ENCODE assay signal across 1 cellular context in the genomic region with DNA sequence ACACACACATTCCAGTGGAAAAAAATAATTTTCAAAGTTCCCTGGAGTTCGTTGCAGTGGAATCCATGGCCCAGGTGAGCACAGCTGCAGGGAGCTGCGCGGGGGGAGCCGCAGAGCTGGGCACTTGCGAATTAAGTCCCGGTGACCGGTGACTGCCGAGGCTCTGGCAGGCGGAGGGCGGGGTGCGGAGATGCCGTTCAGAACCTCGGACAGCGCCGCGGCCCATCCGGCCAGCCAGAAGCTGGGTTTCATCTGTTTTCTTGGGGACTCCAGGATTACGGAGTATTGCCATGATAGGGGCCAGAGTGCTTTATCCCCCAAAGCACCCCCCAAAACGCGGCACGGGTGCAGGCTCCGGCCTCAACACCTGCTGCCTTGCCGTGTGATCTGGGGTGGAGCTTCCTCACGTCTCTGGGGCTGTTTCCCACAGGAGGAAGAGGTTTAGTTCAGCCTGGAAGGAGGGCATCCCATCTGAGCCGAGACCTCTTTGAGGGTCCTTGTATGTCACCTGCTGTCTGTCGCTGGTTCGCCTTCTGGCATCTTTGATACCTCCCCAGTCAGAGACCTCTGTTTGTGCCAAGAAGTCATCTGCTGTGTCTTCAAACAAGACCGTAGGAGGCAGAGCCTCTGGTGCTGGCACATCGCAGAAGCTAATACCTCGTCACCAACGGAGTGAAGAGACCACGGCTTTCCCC.
TF ChIP-seq lines count a peak whose summit lies in the region.

No MANE protein-coding gene starts in this region.

TF ChIP-seq in HepG2, 621 proteins besides CTCF, POLR2A, EP300 and RAD21 (continued from another document and continues in another):
- TF ChIP-seq ZBTB33 (CRISPR knock-in tag; IDR thresholded peaks at IDR 0.05) (no peak), GTF3A (CRISPR knock-in tag; conservative IDR thresholded peaks at IDR 0.05) (no peak), ZNF10 (CRISPR knock-in tag; IDR thresholded peaks at IDR 0.05; ENCODE audit: borderline replicate concordance, low read depth) (no peak), ZMYM4 (CRISPR knock-in tag; IDR thresholded peaks at IDR 0.05) (0 out of 2 replicates have a peak, but pooled peaks have one; percentile 29), ARNTL (CRISPR knock-in tag; IDR thresholded peaks at IDR 0.05) (no peak), SP5 (CRISPR knock-in tag; IDR thresholded peaks at IDR 0.05; ENCODE audit: borderline replicate concordance, low read depth) (no peak), ZNF589 (CRISPR knock-in tag; conservative IDR thresholded peaks at IDR 0.05) (0 out of 2 replicates have a peak, but pooled peaks have one; percentile 75), SOX5 (CRISPR knock-in tag; IDR thresholded peaks at IDR 0.05; ENCODE audit: borderline replicate concordance) (peak; percentile 41; the same call in 1 of the 2 replicates), ZNF33B (CRISPR knock-in tag; IDR thresholded peaks at IDR 0.05) (no peak), SOX6 (IDR thresholded peaks at IDR 0.05) (no peak), SOX6 (CRISPR knock-in tag; IDR thresholded peaks at IDR 0.05) (no peak), LBX2 (CRISPR knock-in tag; IDR thresholded peaks at IDR 0.05; ENCODE audit: borderline replicate concordance) (no peak; the same call in 1 of the 2 replicates), PLRG1 (conservative IDR thresholded peaks at IDR 0.05) (no peak), KLF6 (CRISPR knock-in tag; IDR thresholded peaks at IDR 0.05) (peak; percentile 94), MAF1 (CRISPR knock-in tag; IDR thresholded peaks at IDR 0.05; ENCODE audit: borderline replicate concordance) (0 out of 2 replicates have a peak, but pooled peaks have one; percentile 74), XBP1 (CRISPR knock-in tag; IDR thresholded peaks at IDR 0.05) (peak; percentile 75; the same call in 1 of the 2 replicates), ZKSCAN1 (IDR thresholded peaks at IDR 0.05; ENCODE audit: low read length) (no peak), ZNF335 (CRISPR knock-in tag; IDR thresholded peaks at IDR 0.05) (0 out of 2 replicates have a peak, but pooled peaks have one; percentile 42), KDM1A (CRISPR knock-in tag; IDR thresholded peaks at IDR 0.05) (no peak), ZNF282 (IDR thresholded peaks at IDR 0.05; ENCODE audit: partially characterized antibody) (no peak), SATB2 (CRISPR knock-in tag; IDR thresholded peaks at IDR 0.05) (peak; percentile 67; the same call in 1 of the 2 replicates), ZNF225 (CRISPR knock-in tag; IDR thresholded peaks at IDR 0.05) (peak; percentile 49; the same call in 1 of the 2 replicates), CBFB (CRISPR knock-in tag; IDR thresholded peaks at IDR 0.05) (no peak), SIX4 (CRISPR knock-in tag; IDR thresholded peaks at IDR 0.05) (peak; percentile 67; the same call in 1 of the 2 replicates), YEATS4 (CRISPR knock-in tag; IDR thresholded peaks at IDR 0.05; ENCODE audit: borderline replicate concordance) (no peak), ZNF230 (CRISPR knock-in tag; IDR thresholded peaks at IDR 0.05) (no peak), ZNF264 (CRISPR knock-in tag; IDR thresholded peaks at IDR 0.05) (peak; percentile 69; the same call in 1 of the 2 replicates), ZNF160 (CRISPR knock-in tag; IDR thresholded peaks at IDR 0.05) (peak; percentile 84; the same call in 1 of the 2 replicates), ZNF567 (CRISPR knock-in tag; IDR thresholded peaks at IDR 0.05; ENCODE audit: borderline replicate concordance) (no peak), ZHX2 (IDR thresholded peaks at IDR 0.05; ENCODE audit: low read depth) (no peak), ZHX2 (CRISPR knock-in tag; IDR thresholded peaks at IDR 0.05; ENCODE audit: borderline replicate concordance) (0 out of 2 replicates have a peak, but pooled peaks have one; percentile 70), CSRNP1 (CRISPR knock-in tag; IDR thresholded peaks at IDR 0.05) (no peak), SAFB2 (CRISPR knock-in tag; IDR thresholded peaks at IDR 0.05; ENCODE audit: borderline replicate concordance, low read depth) (no peak), ZNF382 (CRISPR knock-in tag; IDR thresholded peaks at IDR 0.05; ENCODE audit: borderline replicate concordance) (no peak), NFE2L2 (IDR thresholded peaks at IDR 0.05; ENCODE audit: low read length) (no peak), MBNL3 (CRISPR knock-in tag; conservative IDR thresholded peaks at IDR 0.05) (no peak)
- TF ChIP-seq, protein P1, sequence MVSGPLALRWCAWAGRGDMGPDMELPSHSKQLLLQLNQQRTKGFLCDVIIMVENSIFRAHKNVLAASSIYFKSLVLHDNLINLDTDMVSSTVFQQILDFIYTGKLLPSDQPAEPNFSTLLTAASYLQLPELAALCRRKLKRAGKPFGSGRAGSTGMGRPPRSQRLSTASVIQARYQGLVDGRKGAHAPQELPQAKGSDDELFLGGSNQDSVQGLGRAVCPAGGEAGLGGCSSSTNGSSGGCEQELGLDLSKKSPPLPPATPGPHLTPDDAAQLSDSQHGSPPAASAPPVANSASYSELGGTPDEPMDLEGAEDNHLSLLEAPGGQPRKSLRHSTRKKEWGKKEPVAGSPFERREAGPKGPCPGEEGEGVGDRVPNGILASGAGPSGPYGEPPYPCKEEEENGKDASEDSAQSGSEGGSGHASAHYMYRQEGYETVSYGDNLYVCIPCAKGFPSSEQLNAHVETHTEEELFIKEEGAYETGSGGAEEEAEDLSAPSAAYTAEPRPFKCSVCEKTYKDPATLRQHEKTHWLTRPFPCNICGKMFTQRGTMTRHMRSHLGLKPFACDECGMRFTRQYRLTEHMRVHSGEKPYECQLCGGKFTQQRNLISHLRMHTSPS (CRISPR knock-in tag; IDR thresholded peaks at IDR 0.05; ENCODE audit: low read depth), result no peak
- TF ChIP-seq, protein P2, sequence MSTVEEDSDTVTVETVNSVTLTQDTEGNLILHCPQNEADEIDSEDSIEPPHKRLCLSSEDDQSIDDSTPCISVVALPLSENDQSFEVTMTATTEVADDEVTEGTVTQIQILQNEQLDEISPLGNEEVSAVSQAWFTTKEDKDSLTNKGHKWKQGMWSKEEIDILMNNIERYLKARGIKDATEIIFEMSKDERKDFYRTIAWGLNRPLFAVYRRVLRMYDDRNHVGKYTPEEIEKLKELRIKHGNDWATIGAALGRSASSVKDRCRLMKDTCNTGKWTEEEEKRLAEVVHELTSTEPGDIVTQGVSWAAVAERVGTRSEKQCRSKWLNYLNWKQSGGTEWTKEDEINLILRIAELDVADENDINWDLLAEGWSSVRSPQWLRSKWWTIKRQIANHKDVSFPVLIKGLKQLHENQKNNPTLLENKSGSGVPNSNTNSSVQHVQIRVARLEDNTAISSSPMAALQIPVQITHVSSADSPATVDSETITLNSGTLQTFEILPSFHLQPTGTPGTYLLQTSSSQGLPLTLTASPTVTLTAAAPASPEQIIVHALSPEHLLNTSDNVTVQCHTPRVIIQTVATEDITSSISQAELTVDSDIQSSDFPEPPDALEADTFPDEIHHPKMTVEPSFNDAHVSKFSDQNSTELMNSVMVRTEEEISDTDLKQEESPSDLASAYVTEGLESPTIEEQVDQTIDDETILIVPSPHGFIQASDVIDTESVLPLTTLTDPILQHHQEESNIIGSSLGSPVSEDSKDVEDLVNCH (CRISPR knock-in tag; IDR thresholded peaks at IDR 0.05), result no peak
- TF ChIP-seq, protein P3, sequence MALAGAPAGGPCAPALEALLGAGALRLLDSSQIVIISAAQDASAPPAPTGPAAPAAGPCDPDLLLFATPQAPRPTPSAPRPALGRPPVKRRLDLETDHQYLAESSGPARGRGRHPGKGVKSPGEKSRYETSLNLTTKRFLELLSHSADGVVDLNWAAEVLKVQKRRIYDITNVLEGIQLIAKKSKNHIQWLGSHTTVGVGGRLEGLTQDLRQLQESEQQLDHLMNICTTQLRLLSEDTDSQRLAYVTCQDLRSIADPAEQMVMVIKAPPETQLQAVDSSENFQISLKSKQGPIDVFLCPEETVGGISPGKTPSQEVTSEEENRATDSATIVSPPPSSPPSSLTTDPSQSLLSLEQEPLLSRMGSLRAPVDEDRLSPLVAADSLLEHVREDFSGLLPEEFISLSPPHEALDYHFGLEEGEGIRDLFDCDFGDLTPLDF (CRISPR knock-in tag; IDR thresholded peaks at IDR 0.05), result no peak
- TF ChIP-seq, protein P4, sequence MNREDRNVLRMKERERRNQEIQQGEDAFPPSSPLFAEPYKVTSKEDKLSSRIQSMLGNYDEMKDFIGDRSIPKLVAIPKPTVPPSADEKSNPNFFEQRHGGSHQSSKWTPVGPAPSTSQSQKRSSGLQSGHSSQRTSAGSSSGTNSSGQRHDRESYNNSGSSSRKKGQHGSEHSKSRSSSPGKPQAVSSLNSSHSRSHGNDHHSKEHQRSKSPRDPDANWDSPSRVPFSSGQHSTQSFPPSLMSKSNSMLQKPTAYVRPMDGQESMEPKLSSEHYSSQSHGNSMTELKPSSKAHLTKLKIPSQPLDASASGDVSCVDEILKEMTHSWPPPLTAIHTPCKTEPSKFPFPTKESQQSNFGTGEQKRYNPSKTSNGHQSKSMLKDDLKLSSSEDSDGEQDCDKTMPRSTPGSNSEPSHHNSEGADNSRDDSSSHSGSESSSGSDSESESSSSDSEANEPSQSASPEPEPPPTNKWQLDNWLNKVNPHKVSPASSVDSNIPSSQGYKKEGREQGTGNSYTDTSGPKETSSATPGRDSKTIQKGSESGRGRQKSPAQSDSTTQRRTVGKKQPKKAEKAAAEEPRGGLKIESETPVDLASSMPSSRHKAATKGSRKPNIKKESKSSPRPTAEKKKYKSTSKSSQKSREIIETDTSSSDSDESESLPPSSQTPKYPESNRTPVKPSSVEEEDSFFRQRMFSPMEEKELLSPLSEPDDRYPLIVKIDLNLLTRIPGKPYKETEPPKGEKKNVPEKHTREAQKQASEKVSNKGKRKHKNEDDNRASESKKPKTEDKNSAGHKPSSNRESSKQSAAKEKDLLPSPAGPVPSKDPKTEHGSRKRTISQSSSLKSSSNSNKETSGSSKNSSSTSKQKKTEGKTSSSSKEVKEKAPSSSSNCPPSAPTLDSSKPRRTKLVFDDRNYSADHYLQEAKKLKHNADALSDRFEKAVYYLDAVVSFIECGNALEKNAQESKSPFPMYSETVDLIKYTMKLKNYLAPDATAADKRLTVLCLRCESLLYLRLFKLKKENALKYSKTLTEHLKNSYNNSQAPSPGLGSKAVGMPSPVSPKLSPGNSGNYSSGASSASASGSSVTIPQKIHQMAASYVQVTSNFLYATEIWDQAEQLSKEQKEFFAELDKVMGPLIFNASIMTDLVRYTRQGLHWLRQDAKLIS (CRISPR knock-in tag; IDR thresholded peaks at IDR 0.05), result no peak
